1 cellular context compared by ENCODE assay signal in the genomic region with DNA sequence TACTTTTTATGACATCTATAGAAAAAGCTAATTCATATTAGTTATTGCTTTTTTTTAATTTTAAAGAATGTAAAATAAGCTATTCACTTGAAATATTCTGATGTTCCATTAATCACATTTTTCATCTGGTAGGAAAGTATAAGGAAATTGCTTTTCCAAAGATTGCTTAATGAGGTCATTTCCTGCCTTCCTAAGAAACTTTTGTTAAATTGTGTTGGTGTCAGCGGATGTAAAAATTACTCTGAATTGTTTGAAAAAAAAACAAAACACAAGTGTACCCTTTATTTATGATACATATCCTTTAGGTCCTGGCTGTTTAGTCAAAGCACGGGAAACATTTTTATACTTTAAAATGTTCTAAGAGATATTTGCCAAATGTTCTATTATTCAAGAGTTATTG.
A peak's percentile ranks its signal among the peaks of the same experiment; 100 is the strongest.
TF ChIP-seq lines count a peak whose summit lies in the region.

No MANE protein-coding gene starts in this region.

TF ChIP-seq in endothelial cell of umbilical vein, 7 proteins besides CTCF, POLR2A, EP300 and RAD21:
- no peak for TF ChIP-seq POLR2AphosphoS5 (IDR thresholded peaks at IDR 0.05; ENCODE audit: insufficient read depth, low read depth, low read length)
- TF ChIP-seq GATA2 (IDR thresholded peaks at IDR 0.05; ENCODE audit: insufficient read depth, insufficient read length, low read depth, low read length): peak; percentile 66
- no peak for TF ChIP-seq EZH2 (IDR thresholded peaks at IDR 0.05; ENCODE audit: borderline replicate concordance, low read depth, low read length, severe bottlenecking)
- no peak for TF ChIP-seq MAX (IDR thresholded peaks at IDR 0.05; ENCODE audit: insufficient read depth, insufficient read length)
- TF ChIP-seq MYC (IDR thresholded peaks at IDR 0.05; ENCODE audit: low read depth, low read length): no peak
- TF ChIP-seq FOS (IDR thresholded peaks at IDR 0.05; ENCODE audit: borderline replicate concordance, insufficient read depth, low read length): no peak
- peak; percentile 77 for TF ChIP-seq JUN (IDR thresholded peaks at IDR 0.05; ENCODE audit: borderline replicate concordance, insufficient read depth, insufficient read length, low read depth)
